1 cellular context compared by ENCODE assay signal in genomic region chr16:67190448-67191399, GRCh38.
TF ChIP-seq lines count a peak whose summit lies in the region.

No MANE protein-coding gene starts in this region.

TF ChIP-seq in K562, 482 proteins besides CTCF, POLR2A, EP300 and RAD21 (continues in another document):
- TF ChIP-seq ZNF311 (CRISPR knock-in tag; IDR thresholded peaks at IDR 0.05) (no peak), TBP (optimal IDR thresholded peaks at IDR 0.05; ENCODE audit: low read depth, low read length) (peak; percentile 40), SP2 (IDR thresholded peaks at IDR 0.05; ENCODE audit: extremely low read depth, low read depth, low read length, poor library complexity, severe bottlenecking) (peak; percentile 13), SRSF7 (optimal IDR thresholded peaks at IDR 0.05; ENCODE audit: low read depth, low read length) (no peak), ZNF592 (IDR thresholded peaks at IDR 0.05) (0 out of 2 replicates have a peak, but pooled peaks have one; percentile 23), ZNF395 (CRISPR knock-in tag; IDR thresholded peaks at IDR 0.05) (0 out of 2 replicates have a peak, but pooled peaks have one; percentile 36), NFIC (IDR thresholded peaks at IDR 0.05) (peak; percentile 40; the same call in 1 of the 2 replicates), HMGN3 (IDR thresholded peaks at IDR 0.05; ENCODE audit: borderline replicate concordance, extremely low read depth, insufficient read length, low read depth, low read length) (no peak), SMARCA4 (IDR thresholded peaks at IDR 0.05) (peak; percentile 84), ZNF280B (CRISPR knock-in tag; IDR thresholded peaks at IDR 0.05) (no peak), CUX1 (CRISPR knock-in tag; IDR thresholded peaks at IDR 0.05) (no peak), NKRF (IDR thresholded peaks at IDR 0.05; ENCODE audit: borderline replicate concordance) (no peak), SMC3 (conservative IDR thresholded peaks at IDR 0.05; ENCODE audit: insufficient read depth, low read depth, low read length) (no peak), ZNF124 (CRISPR knock-in tag; IDR thresholded peaks at IDR 0.05) (no peak), TAL1 (IDR thresholded peaks at IDR 0.05) (peak; percentile 52), DPF2 (IDR thresholded peaks at IDR 0.05) (peak; percentile 88), CBFA2T2 (conservative IDR thresholded peaks at IDR 0.05) (peak; percentile 75), JUND (IDR thresholded peaks at IDR 0.05; ENCODE audit: borderline replicate concordance, low read depth, low read length) (peak; percentile 89), JUND (tag; IDR thresholded peaks at IDR 0.05; ENCODE audit: borderline replicate concordance, low read depth, low read length) (peak; percentile 89; the same call in 2 of the 3 replicates), CLOCK (CRISPR knock-in tag; IDR thresholded peaks at IDR 0.05; ENCODE audit: borderline replicate concordance) (no peak), MAFG (tag; conservative IDR thresholded peaks at IDR 0.05) (no peak), TCF3 (CRISPR knock-in tag; IDR thresholded peaks at IDR 0.05) (peak; percentile 68), ARID1B (IDR thresholded peaks at IDR 0.05) (peak; percentile 83), NRF1 (conservative IDR thresholded peaks at IDR 0.05 in 1 of 2, IDR thresholded peaks at IDR 0.05 in 1 of 2) (peak in 1 of 2 experiments; percentile 28; a peak in 1 of 4 replicates), MTA2 (IDR thresholded peaks at IDR 0.05; ENCODE audit: low read depth) (0 out of 2 replicates have a peak, but pooled peaks have one; percentile 23), ZNF224 (CRISPR knock-in tag; IDR thresholded peaks at IDR 0.05) (no peak), ZKSCAN3 (CRISPR knock-in tag; IDR thresholded peaks at IDR 0.05) (no peak), YY1 (IDR thresholded peaks at IDR 0.05; ENCODE audit: borderline replicate concordance in 1 of 3, control insufficient read depth in 1 of 3, extremely low read depth in 1 of 3, insufficient read depth in 3 of 3, insufficient read length in 1 of 3, insufficient replicate concordance in 2 of 3, low read depth in 1 of 3, low read length in 2 of 3) (peak in 1 of 3 experiments; percentile 43), ZBTB17 (CRISPR knock-in tag; IDR thresholded peaks at IDR 0.05) (no peak), UBTF (IDR thresholded peaks at IDR 0.05; ENCODE audit: borderline replicate concordance in 1 of 2, low read depth in 2 of 2, low read length in 2 of 2) (peak in 1 of 2 experiments; percentile 91; a peak in 2 of 4 replicates), STAT5A (IDR thresholded peaks at IDR 0.05; ENCODE audit: borderline replicate concordance, low read length) (peak; percentile 43; the same call in 1 of the 2 replicates), ZNF121 (CRISPR knock-in tag; conservative IDR thresholded peaks at IDR 0.05) (peak; percentile 65), FOS (IDR thresholded peaks at IDR 0.05; ENCODE audit: extremely low read depth, insufficient read length) (peak; percentile 14), FOSL1 (tag; conservative IDR thresholded peaks at IDR 0.05) (peak; percentile 82), HDGF (IDR thresholded peaks at IDR 0.05) (no peak), PREB (CRISPR knock-in tag; IDR thresholded peaks at IDR 0.05) (no peak), ARID2 (IDR thresholded peaks at IDR 0.05) (no peak), ZNF133 (CRISPR knock-in tag; IDR thresholded peaks at IDR 0.05) (no peak), ZNF175 (CRISPR knock-in tag; IDR thresholded peaks at IDR 0.05; ENCODE audit: low read depth) (no peak), MTA3 (IDR thresholded peaks at IDR 0.05; ENCODE audit: borderline replicate concordance) (0 out of 2 replicates have a peak, but pooled peaks have one; percentile 33)
